Comparison of ENCODE assay signal across 23 cellular contexts in the genomic region with DNA sequence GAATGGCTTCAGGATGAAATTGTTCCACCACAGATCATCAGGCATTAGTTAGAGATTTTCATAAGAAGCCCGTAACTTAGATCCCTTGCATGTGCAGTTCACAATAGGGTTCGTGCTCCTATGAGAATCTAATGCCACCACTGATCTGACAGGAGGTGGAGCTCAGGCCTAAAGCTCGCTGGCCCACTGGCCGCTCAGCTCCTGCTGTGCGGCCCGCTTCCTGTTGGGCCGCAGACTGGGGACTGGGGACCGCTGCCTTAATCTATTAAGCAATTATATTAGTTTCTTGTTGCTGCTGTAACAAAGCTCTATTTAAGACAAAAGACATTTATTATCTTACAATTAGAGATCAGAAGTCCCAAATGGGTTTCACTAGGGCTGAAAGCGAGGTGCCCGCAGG.
"Had no signal": no experiment of that assay in that cellular context is flagged by ENCODE, and none has a peak within 500 bp of the region (broad histone marks: within the 10 kb centered on the region; RNA-seq: fewer than 3 reads in every experiment).

No MANE protein-coding gene starts in this region.

- ATAC-seq: esophagus mucosa; gastrocnemius medialis; heart right ventricle; left cardiac atrium; left lung; left ventricle myocardium superior; lower lobe of right lung; mucosa of descending colon; naive thymus-derived CD8-positive, alpha-beta T cell had no signal

- H3K4me1 Mint-ChIP-seq: mesothelial cell of epicardium; naive B cell; naive thymus-derived CD8-positive, alpha-beta T cell had no signal

- H3K36me3 Mint-ChIP-seq: mesothelial cell of epicardium; naive B cell; naive thymus-derived CD8-positive, alpha-beta T cell had no signal

- H3K9me3 Mint-ChIP-seq: dendritic cell treated with granulocyte-macrophage colony-stimulating factor and Interleukin-4, amounts not matched to agents 40 ng/mL and 50 ng/mL, for 4 days; mesothelial cell of epicardium had no signal

- H3K36me3 ChIP-seq: colonic mucosa, esophagus squamous epithelium, gastrocnemius medialis, heart right ventricle, left lung, lower lobe of right lung had no signal

- DNase-seq: colonic mucosa; cortex of kidney; effector CD8-positive, alpha-beta T cell; erythroblast; esophagus squamous epithelium; foreskin fibroblast; foreskin melanocyte; gastrocnemius medialis; glutamatergic neuron; head of caudate nucleus; heart right ventricle; hippocampal formation; left cardiac atrium; left lung; left ventricle myocardium superior; lower lobe of right lung; mesenchymal stem cell; mucosa of descending colon; naive B cell; naive thymus-derived CD8-positive, alpha-beta T cell had no signal

- H3K27ac Mint-ChIP-seq: dendritic cell treated with granulocyte-macrophage colony-stimulating factor and Interleukin-4, amounts not matched to agents 40 ng/mL and 50 ng/mL, for 4 days; mesothelial cell of epicardium; naive B cell; naive thymus-derived CD8-positive, alpha-beta T cell had no signal

- H3K27me3 ChIP-seq: colonic mucosa, esophagus squamous epithelium, gastrocnemius medialis, heart right ventricle, left lung had no signal

- H3K4me3 ChIP-seq: colonic mucosa, esophagus squamous epithelium, gastrocnemius medialis, heart right ventricle, left lung, lower lobe of right lung, mucosa of descending colon had no signal

- H3K4me3 Mint-ChIP-seq: dendritic cell treated with granulocyte-macrophage colony-stimulating factor and Interleukin-4, amounts not matched to agents 40 ng/mL and 50 ng/mL, for 4 days; mesothelial cell of epicardium; naive B cell; naive thymus-derived CD8-positive, alpha-beta T cell had no signal

- H3K27me3 Mint-ChIP-seq: dendritic cell treated with granulocyte-macrophage colony-stimulating factor and Interleukin-4, amounts not matched to agents 40 ng/mL and 50 ng/mL, for 4 days had no signal
